1 cellular context compared by ENCODE assay signal in genomic region chr20:19791887-19792286, GRCh38.
TF ChIP-seq lines count a peak whose summit lies in the region.

No MANE protein-coding gene starts in this region.

TF ChIP-seq in IMR-90, 13 proteins besides CTCF, POLR2A, EP300 and RAD21 (continued from another document):
- no peak for TF ChIP-seq USF2 (IDR thresholded peaks at IDR 0.05; ENCODE audit: low read depth, low read length)
- TF ChIP-seq MXI1 (IDR thresholded peaks at IDR 0.05; ENCODE audit: borderline replicate concordance, low read depth, low read length) = no peak
- TF ChIP-seq CHD1 (IDR thresholded peaks at IDR 0.05; ENCODE audit: low read depth, low read length) = no peak
- no peak for TF ChIP-seq BHLHE40 (IDR thresholded peaks at IDR 0.05; ENCODE audit: low read depth, low read length)
- TF ChIP-seq CEBPB (IDR thresholded peaks at IDR 0.05; ENCODE audit: low read depth, low read length) = no peak
- no peak for TF ChIP-seq MAFK (IDR thresholded peaks at IDR 0.05; ENCODE audit: low read depth, low read length)
- TF ChIP-seq FOS (IDR thresholded peaks at IDR 0.05; ENCODE audit: low read depth, low read length) = no peak
- TF ChIP-seq MAZ (IDR thresholded peaks at IDR 0.05; ENCODE audit: borderline replicate concordance, low read depth, low read length) = no peak
